Comparison of ENCODE assay signal across 16 cellular contexts in the genomic region with DNA sequence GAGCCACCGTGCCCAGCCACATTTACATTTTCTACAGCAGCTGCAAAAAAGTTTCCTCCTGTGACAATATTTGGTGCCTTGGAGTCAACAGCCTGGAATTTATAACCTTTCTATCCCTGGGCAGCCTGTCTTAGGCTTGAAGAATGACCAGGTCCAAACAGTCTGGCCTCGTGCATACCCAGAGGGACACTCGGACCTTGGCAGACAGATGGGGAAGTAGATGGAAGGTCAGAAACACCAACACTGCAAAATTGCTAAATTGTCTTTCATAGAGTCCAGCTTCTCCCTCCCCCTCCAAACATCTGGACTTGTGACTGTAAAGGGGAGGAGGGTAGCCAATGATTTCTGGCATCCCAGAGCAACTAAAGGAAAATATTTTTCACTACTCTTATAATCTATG.
DNase-seq lines count a peak whose midpoint lies in the region; ATAC-seq and TF ChIP-seq lines count a peak whose summit lies in the region.
"Had no signal": no experiment of that assay in that cellular context is flagged by ENCODE, and none has a peak within 500 bp of the region (broad histone marks: within the 10 kb centered on the region; RNA-seq: fewer than 3 reads in every experiment).

No MANE protein-coding gene starts in this region.

- WGBS in heart left ventricle, 4 donors = 30 to 59% (median 32%) methylated on average over 3 of the region's 3 CpGs

- no peak for TF ChIP-seq CTCF in heart left ventricle (IDR thresholded peaks at IDR 0.05)
- no peak for TF ChIP-seq CTCF in osteoblast (IDR thresholded peaks at IDR 0.05; ENCODE audit: extremely low read depth, low read depth, low read length)
- TF ChIP-seq CTCF in RWPE1 (conservative IDR thresholded peaks at IDR 0.05; ENCODE audit: low read depth) = no peak

- ATAC-seq in Right ventricle myocardium inferior (peak; percentile 82), heart left ventricle (peak; percentile 56 to 71 (median 63)), GM18907 (IDR thresholded peaks at IDR 0.05; ENCODE audit: unreplicated experiment) (no peak)
- ATAC-seq: T-cell had no signal

- H3K36me3 ChIP-seq in heart left ventricle (no peaks in the 10 kb centered on the region), osteoblast (ENCODE audit: insufficient read depth, low read length) (no peaks in the 10 kb centered on the region)

- no peak for DNase-seq in Right ventricle myocardium inferior (ENCODE audit: missing footprints)
- no peak for DNase-seq in cardiac septum (ENCODE audit: low spot score)
- DNase-seq in heart left ventricle = peak in 3 of 5 donors; percentile 33 to 67 (median 36)
- peak; percentile 19 for DNase-seq in osteoblast (ENCODE audit: insufficient read length, low spot score, missing footprints)
- DNase-seq in RWPE1 (ENCODE audit: low spot score) = no peak
- no peak for DNase-seq in DMS53 treated with DMSO at 0.1 percent for 48 hours (lab: John Stamatoyannopoulos, UW; ENCODE audit: unreplicated experiment)
- no peak for DNase-seq in iPS-NIHi7 (ENCODE audit: extremely low spot score)
- DNase-seq: 8988T; KBM-7; NCI-H1436 treated with DMSO at 0.1 percent for 48 hours; NCI-H510A treated with DMSO at 0.1 percent for 48 hours; PC-9; stimulated activated CD4-positive, alpha-beta T cell treated with anti-CD3 and anti-CD28 coated beads, Interleukin-2, amount 100 ng/mL, for 24 hours; T-cell had no signal

- intact Hi-C loops in Right ventricle myocardium inferior (cut with DNase I) (no loop called here), cardiac septum (cut with DNase I) (no loop called here), heart left ventricle (cut with DNase I) (no loop called here)

- H2AFZ ChIP-seq in osteoblast (ENCODE audit: low read length) = no peak overlapping the region
- H2AFZ ChIP-seq: PC-9 had no signal

- H3K4me2 ChIP-seq in osteoblast (ENCODE audit: insufficient read depth, low read length) = no peak overlapping the region
- H3K4me2 ChIP-seq: PC-9 had no signal

- no peaks in the 10 kb centered on the region for H3K9me3 ChIP-seq in heart left ventricle
- H3K9me3 ChIP-seq in osteoblast (ENCODE audit: low read depth, low read length) = no peaks in the 10 kb centered on the region

- H3K27me3 ChIP-seq in heart left ventricle (no peaks in the 10 kb centered on the region), osteoblast (ENCODE audit: insufficient read depth, low read length) (no peaks in the 10 kb centered on the region)

- H3K27ac ChIP-seq in heart left ventricle (peak overlapping the region in 3 of 12 donors; percentile 14 to 17 (median 16)), osteoblast (ENCODE audit: low read depth, low read length) (no peak overlapping the region), RWPE1 (no peak overlapping the region)
- H3K27ac ChIP-seq: epithelial cell of prostate, PC-9 had no signal

- H3K4me1 ChIP-seq in heart left ventricle (peaks cover 0 to 57% (median 38%) of the 10 kb centered on the region in 12 donors), osteoblast (ENCODE audit: insufficient read depth, low read length) (peaks cover 5% of the 10 kb centered on the region)

- CTCF ChIA-PET in RWPE1 (lab: Yijun Ruan, JAX) = no interaction called here

- H4K20me1 ChIP-seq in osteoblast (ENCODE audit: insufficient read depth, low read length) = peaks cover 2% of the 10 kb centered on the region

- H3K79me2 ChIP-seq in osteoblast (ENCODE audit: insufficient read depth, low read length) = no peaks in the 10 kb centered on the region

- H3K4me3 ChIP-seq in heart left ventricle (no peak overlapping the region), osteoblast (ENCODE audit: insufficient read depth, low read length) (no peak overlapping the region)
- H3K4me3 ChIP-seq: PC-9 had no signal

- TF ChIP-seq POLR2A in heart left ventricle (IDR thresholded peaks at IDR 0.05) = no peak

- POLR2A ChIA-PET in RWPE1 (lab: Yijun Ruan, JAX; ENCODE audit: low non-redundant PET) = no interaction called here

Comparison
In these comparisons a context has a peak if more than half of its experiments do, and no peak if none do; other contexts are left out.
1. DNase-seq: peak in heart left ventricle (3 of 5) and osteoblast (single experiment); none in Right ventricle myocardium inferior (single experiment), cardiac septum (single experiment), RWPE1 (single experiment), DMS53 treated with DMSO at 0.1 percent for 48 hours (single experiment) and iPS-NIHi7 (single experiment).